8 cellular contexts compared by ENCODE assay signal in genomic region chr4:84258905-84259830, GRCh38.
DNase-seq lines count a peak whose midpoint lies in the region; ATAC-seq lines count a peak whose summit lies in the region.

No MANE protein-coding gene starts in this region.

- DNase-seq in Daoy (ENCODE audit: low read depth): peak; percentile 11
- peak; percentile 5 for DNase-seq in SW480 (ENCODE audit: low spot score)
- DNase-seq in kidney glomerular epithelial cell (lab: John Stamatoyannopoulos, UW): peak; percentile 48
- no peak for DNase-seq in NCI-H526 treated with DMSO at 0.1 percent for 48 hours (lab: John Stamatoyannopoulos, UW)
- no peak for DNase-seq in GOT3 (lab: John Stamatoyannopoulos, UW)
- no peak for DNase-seq in globus pallidus (ENCODE audit: low spot score)

- ATAC-seq in GM19467 (IDR thresholded peaks at IDR 0.05; ENCODE audit: unreplicated experiment) (peak; percentile 64), HG03439 (IDR thresholded peaks at IDR 0.05; ENCODE audit: unreplicated experiment) (peak; percentile 67)

Comparison
In these comparisons a context has a peak if more than half of its experiments do, and no peak if none do; other contexts are left out.
1. DNase-seq: peak in Daoy (single experiment), SW480 (single experiment) and kidney glomerular epithelial cell (single experiment); none in NCI-H526 treated with DMSO at 0.1 percent for 48 hours (single experiment), GOT3 (single experiment) and globus pallidus (single experiment).